Comparison of ENCODE assay signal across 8 cellular contexts in genomic region chr2:29113891-29114321, GRCh38. TPM values are rescaled to one million over a fixed set of nuclear protein-coding genes. Genes with fewer than 3 reads are reported as not detected.
DNase-seq lines count a peak whose midpoint lies in the region; ATAC-seq and TF ChIP-seq lines count a peak whose summit lies in the region.

No MANE protein-coding gene starts in this region.

- no peak for TF ChIP-seq CTCF in foreskin keratinocyte (conservative IDR thresholded peaks at IDR 0.05)

- peak overlapping the region; percentile 90 for H3K27ac Mint-ChIP-seq in T-helper 17 cell
- H3K27ac Mint-ChIP-seq in stimulated activated effector memory CD8-positive, alpha-beta T cell treated with anti-CD3 and anti-CD28 coated beads, Interleukin-12 subunit alpha, Interleukin-12 subunit beta, amount 100 ng/mL, for 72 hours = peak overlapping the region; percentile 95

- H3K27ac ChIP-seq in foreskin keratinocyte = peak overlapping the region; percentile 85

- H3K27me3 ChIP-seq in foreskin keratinocyte = no peaks in the 10 kb centered on the region

- no peak for ATAC-seq in T-helper 17 cell
- peak; percentile 33 for ATAC-seq in foreskin keratinocyte
- no peak for ATAC-seq in stimulated activated effector memory CD8-positive, alpha-beta T cell treated with anti-CD3 and anti-CD28 coated beads, Interleukin-12 subunit alpha, Interleukin-12 subunit beta, amount 100 ng/mL, for 72 hours
- no peak for ATAC-seq in GM19035 (IDR thresholded peaks at IDR 0.05; ENCODE audit: unreplicated experiment)
- no peak for ATAC-seq in GM18520 (IDR thresholded peaks at IDR 0.05; ENCODE audit: unreplicated experiment)

- peaks cover 28% of the 10 kb centered on the region for H3K4me1 Mint-ChIP-seq in T-helper 17 cell
- peaks cover 51% of the 10 kb centered on the region for H3K4me1 Mint-ChIP-seq in stimulated activated effector memory CD8-positive, alpha-beta T cell treated with anti-CD3 and anti-CD28 coated beads, Interleukin-12 subunit alpha, Interleukin-12 subunit beta, amount 100 ng/mL, for 72 hours

- no peaks in the 10 kb centered on the region for H3K27me3 Mint-ChIP-seq in T-helper 17 cell

- peaks cover 34% of the 10 kb centered on the region for H3K4me1 ChIP-seq in foreskin keratinocyte

- DNase-seq in DMS79 (lab: John Stamatoyannopoulos, UW) (peak; percentile 87), HT1080 (ENCODE audit: low read depth) (peak; percentile 68), T-helper 17 cell (no peak), foreskin keratinocyte (peak; percentile 61 to 86), globus pallidus (ENCODE audit: low spot score) (no peak)
- DNase-seq in stimulated activated effector memory CD8-positive, alpha-beta T cell treated with anti-CD3 and anti-CD28 coated beads, Interleukin-12 subunit alpha, Interleukin-12 subunit beta, amount 100 ng/mL, for 72 hours (ENCODE audit: low spot score in 2 of 2) = peak in 1 of 2 donors; percentile 47

- H3K9me3 Mint-ChIP-seq in stimulated activated effector memory CD8-positive, alpha-beta T cell treated with anti-CD3 and anti-CD28 coated beads, Interleukin-12 subunit alpha, Interleukin-12 subunit beta, amount 100 ng/mL, for 72 hours = no peaks in the 10 kb centered on the region

- H3K36me3 Mint-ChIP-seq in T-helper 17 cell (ENCODE audit: low read depth) = no peaks in the 10 kb centered on the region
- H3K36me3 Mint-ChIP-seq in stimulated activated effector memory CD8-positive, alpha-beta T cell treated with anti-CD3 and anti-CD28 coated beads, Interleukin-12 subunit alpha, Interleukin-12 subunit beta, amount 100 ng/mL, for 72 hours = peaks cover 18% of the 10 kb centered on the region

- no peaks in the 10 kb centered on the region for H3K9me3 ChIP-seq in T-helper 17 cell (ENCODE audit: control insufficient read depth, low read length, poor library complexity, severe bottlenecking)

- H3K4me3 Mint-ChIP-seq in T-helper 17 cell = peak overlapping the region; percentile 93
- peak overlapping the region; percentile 81 for H3K4me3 Mint-ChIP-seq in stimulated activated effector memory CD8-positive, alpha-beta T cell treated with anti-CD3 and anti-CD28 coated beads, Interleukin-12 subunit alpha, Interleukin-12 subunit beta, amount 100 ng/mL, for 72 hours

RNA-seq across cellular contexts. Expression of gene CLIP4, which starts 1.3 kb away (rescaled TPM):
- total RNA-seq in HT1080 (2014; rRNA removed; shearing (Covaris generic)) = 1.2 and 1.5 TPM in 2 replicates
- polyA plus RNA-seq in HT1080 (2015; cell fraction: cytosol; rRNA removed) = 2.7 and 2.8 TPM in 2 replicates
- 7.5 TPM in 2 replicates for polyA plus RNA-seq in HT1080 (2015; cell fraction: nucleus; rRNA removed)
- 10 to 100 TPM; 36.8 to 41.6 TPM for total RNA-seq in T-helper 17 cell
- total RNA-seq in foreskin keratinocyte = 28.2 and 36.5 TPM in 2 replicates
- polyA plus RNA-seq in foreskin keratinocyte = 9.5 and 9.6 TPM in 2 replicates

RNA-seq across cellular contexts. Expression of gene PCARE, which starts 39.6 kb away (rescaled TPM):
- total RNA-seq in HT1080 (2014; rRNA removed; shearing (Covaris generic)) = not detected in 2 replicates
- polyA plus RNA-seq in HT1080 (2015; cell fraction: cytosol; rRNA removed) = not detected in 2 replicates
- polyA plus RNA-seq in HT1080 (2015; cell fraction: nucleus; rRNA removed) = not detected in 2 replicates
- total RNA-seq in T-helper 17 cell (not detected), foreskin keratinocyte (not detected in 2 replicates)
- not detected in 2 replicates for polyA plus RNA-seq in foreskin keratinocyte

Comparison
In these comparisons a context has a peak if more than half of its experiments do, and no peak if none do; other contexts are left out.
1. DNase-seq: peak in DMS79 (single experiment), HT1080 (single experiment) and foreskin keratinocyte (2 of 2); none in T-helper 17 cell (0 of 3) and globus pallidus (single experiment).
2. RNA of gene CLIP4, which starts 1.3 kb away (total RNA-seq): 36.8 to 41.6 TPM in T-helper 17 cell and 28.2 to 36.5 TPM in foreskin keratinocyte; 1.2 to 1.5 TPM in HT1080; every median in the first group is over 10 times any median in the second.